In the genomic region with DNA sequence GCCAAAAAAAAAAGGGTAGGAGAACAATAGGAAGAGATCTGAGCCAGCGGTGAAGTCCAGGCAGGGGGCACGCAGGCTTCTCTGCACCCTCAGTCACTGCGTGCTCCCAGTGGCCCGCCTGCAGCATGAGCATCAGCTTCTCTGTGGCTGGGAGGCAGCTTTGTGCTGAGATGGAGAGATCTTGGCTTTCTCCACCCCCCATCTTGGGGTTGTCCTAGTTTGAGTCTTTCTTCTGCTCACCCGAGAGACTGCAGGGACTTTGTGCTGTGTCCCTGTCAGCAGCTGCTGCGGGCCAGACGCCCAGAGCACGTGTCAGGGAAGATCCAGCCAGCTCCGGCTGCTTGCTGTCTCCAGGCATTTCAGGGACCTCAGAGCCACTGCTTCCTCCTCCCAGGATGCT, we compare ENCODE assay signal across 13 cellular contexts. TPM values are rescaled to one million over a fixed set of nuclear protein-coding genes. Genes with fewer than 3 reads are reported as not detected.
DNase-seq lines count a peak whose midpoint lies in the region; ATAC-seq and TF ChIP-seq lines count a peak whose summit lies in the region.
"Had no signal": no experiment of that assay in that cellular context is flagged by ENCODE, and none has a peak within 500 bp of the region (broad histone marks: within the 10 kb centered on the region; RNA-seq: fewer than 3 reads in every experiment).

No MANE protein-coding gene starts in this region.

- H3K4me1 Mint-ChIP-seq in WTC11 (peaks cover 20% of the 10 kb centered on the region), glutamatergic neuron (ENCODE audit: low read depth, unreplicated experiment) (peaks cover 34% of the 10 kb centered on the region), T-helper 17 cell (peaks cover 15% of the 10 kb centered on the region)
- H3K4me1 Mint-ChIP-seq in effector memory CD8-positive, alpha-beta T cell (ENCODE audit: low read depth in 2 of 2) = peaks cover 15 to 33% of the 10 kb centered on the region in 2 donors

- peak overlapping the region; percentile 54; the same call in 1 of the 2 replicates for H3K27ac Mint-ChIP-seq in WTC11
- H3K27ac Mint-ChIP-seq in glutamatergic neuron (ENCODE audit: unreplicated experiment) = peak overlapping the region; percentile 99
- H3K27ac Mint-ChIP-seq in T-helper 17 cell = no peak overlapping the region
- no peak overlapping the region for H3K27ac Mint-ChIP-seq in effector memory CD8-positive, alpha-beta T cell
- H3K27ac Mint-ChIP-seq: T-cell had no signal

- H3K9me3 Mint-ChIP-seq in WTC11 (peaks cover 28% of the 10 kb centered on the region), glutamatergic neuron (ENCODE audit: unreplicated experiment) (peaks cover 16% of the 10 kb centered on the region)
- H3K9me3 Mint-ChIP-seq in effector memory CD8-positive, alpha-beta T cell = peaks cover 0 to 5% of the 10 kb centered on the region in 2 donors

- no peak for DNase-seq in WTC11 (ENCODE audit: low spot score)
- DNase-seq in glutamatergic neuron = peak; percentile 65
- DNase-seq in myocyte (ENCODE audit: low read depth) = peak; percentile 77
- DNase-seq in T-helper 17 cell = no peak
- no peak for DNase-seq in effector memory CD8-positive, alpha-beta T cell
- DNase-seq: activated CD4-positive, alpha-beta T cell treated with anti-CD3 and anti-CD28 coated beads, Interleukin-2, amount 50 U/mL, for 1 hour; activated gamma-delta T cell treated with Interleukin-2 at 50 U/mL for 16 hours; COR-L47; NCI-H2171; T-cell had no signal

- peaks cover 11% of the 10 kb centered on the region for H3K9me3 ChIP-seq in T-helper 17 cell (ENCODE audit: control insufficient read depth, low read length, poor library complexity, severe bottlenecking)

- ATAC-seq in WTC11 (peak; percentile 66), T-helper 17 cell (no peak), GM18505 (IDR thresholded peaks at IDR 0.05; ENCODE audit: unreplicated experiment) (no peak)
- ATAC-seq in effector memory CD8-positive, alpha-beta T cell (replicated peaks) = no peak
- ATAC-seq: T-cell had no signal

- no peak for TF ChIP-seq POLR2A in GM18505 (IDR thresholded peaks at IDR 0.05; ENCODE audit: borderline replicate concordance, extremely low read depth, insufficient read depth, insufficient read length)

- POLR2A ChIA-PET in WTC11 (lab: Charles Lee) = no interaction called here

- no peak overlapping the region for H3K4me3 Mint-ChIP-seq in WTC11
- peak overlapping the region; percentile 79 for H3K4me3 Mint-ChIP-seq in glutamatergic neuron (ENCODE audit: unreplicated experiment)
- H3K4me3 Mint-ChIP-seq in T-helper 17 cell = no peak overlapping the region
- H3K4me3 Mint-ChIP-seq in effector memory CD8-positive, alpha-beta T cell = no peak overlapping the region
- H3K4me3 Mint-ChIP-seq: T-cell had no signal

- peaks cover 52% of the 10 kb centered on the region for H3K36me3 Mint-ChIP-seq in WTC11
- H3K36me3 Mint-ChIP-seq in glutamatergic neuron (ENCODE audit: unreplicated experiment) = peaks cover 27% of the 10 kb centered on the region
- peaks cover 3% of the 10 kb centered on the region for H3K36me3 Mint-ChIP-seq in T-helper 17 cell (ENCODE audit: low read depth)
- H3K36me3 Mint-ChIP-seq in effector memory CD8-positive, alpha-beta T cell (ENCODE audit: insufficient read depth) = peaks cover 47% of the 10 kb centered on the region

- H3K27me3 Mint-ChIP-seq in WTC11 (ENCODE audit: low read depth) (no peaks in the 10 kb centered on the region), glutamatergic neuron (ENCODE audit: unreplicated experiment) (peaks cover 8% of the 10 kb centered on the region), T-helper 17 cell (no peaks in the 10 kb centered on the region)
- H3K27me3 Mint-ChIP-seq in effector memory CD8-positive, alpha-beta T cell = no peaks in the 10 kb centered on the region
- H3K27me3 Mint-ChIP-seq: T-cell had no signal

- H3K27ac ChIP-seq in temporal lobe (ENCODE audit: low read depth, low read length) = peak overlapping the region; percentile 92
- H3K27ac ChIP-seq: thoracic aorta had no signal

- no peak for TF ChIP-seq CTCF in WTC11 (IDR thresholded peaks at IDR 0.05)
- no peak for TF ChIP-seq CTCF in glutamatergic neuron (IDR thresholded peaks at IDR 0.05; ENCODE audit: partially characterized antibody, unreplicated experiment)

- CTCF ChIA-PET in WTC11 (lab: Charles Lee) = interaction anchor here (0.8 kb wide), 2 partner anchors 22 to 92 kb away, joined by 3 read pairs; a partner anchor contains a TSS

TF ChIP-seq in WTC11, 78 proteins besides CTCF, POLR2A, EP300 and RAD21:
- TF ChIP-seq IRF2 (CRISPR knock-in tag; IDR thresholded peaks at IDR 0.05; ENCODE audit: borderline replicate concordance, low read depth) = no peak
- TF ChIP-seq, protein P1, sequence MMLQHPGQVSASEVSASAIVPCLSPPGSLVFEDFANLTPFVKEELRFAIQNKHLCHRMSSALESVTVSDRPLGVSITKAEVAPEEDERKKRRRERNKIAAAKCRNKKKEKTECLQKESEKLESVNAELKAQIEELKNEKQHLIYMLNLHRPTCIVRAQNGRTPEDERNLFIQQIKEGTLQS (CRISPR knock-in tag; conservative IDR thresholded peaks at IDR 0.05) = no peak
- TF ChIP-seq ELF4 (CRISPR knock-in tag; IDR thresholded peaks at IDR 0.05; ENCODE audit: low read depth) = no peak
- TF ChIP-seq, protein P2, sequence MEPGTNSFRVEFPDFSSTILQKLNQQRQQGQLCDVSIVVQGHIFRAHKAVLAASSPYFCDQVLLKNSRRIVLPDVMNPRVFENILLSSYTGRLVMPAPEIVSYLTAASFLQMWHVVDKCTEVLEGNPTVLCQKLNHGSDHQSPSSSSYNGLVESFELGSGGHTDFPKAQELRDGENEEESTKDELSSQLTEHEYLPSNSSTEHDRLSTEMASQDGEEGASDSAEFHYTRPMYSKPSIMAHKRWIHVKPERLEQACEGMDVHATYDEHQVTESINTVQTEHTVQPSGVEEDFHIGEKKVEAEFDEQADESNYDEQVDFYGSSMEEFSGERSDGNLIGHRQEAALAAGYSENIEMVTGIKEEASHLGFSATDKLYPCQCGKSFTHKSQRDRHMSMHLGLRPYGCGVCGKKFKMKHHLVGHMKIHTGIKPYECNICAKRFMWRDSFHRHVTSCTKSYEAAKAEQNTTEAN (CRISPR knock-in tag; IDR thresholded peaks at IDR 0.05) = no peak
- no peak for TF ChIP-seq NFATC4 (CRISPR knock-in tag; IDR thresholded peaks at IDR 0.05)
- TF ChIP-seq, protein P3, sequence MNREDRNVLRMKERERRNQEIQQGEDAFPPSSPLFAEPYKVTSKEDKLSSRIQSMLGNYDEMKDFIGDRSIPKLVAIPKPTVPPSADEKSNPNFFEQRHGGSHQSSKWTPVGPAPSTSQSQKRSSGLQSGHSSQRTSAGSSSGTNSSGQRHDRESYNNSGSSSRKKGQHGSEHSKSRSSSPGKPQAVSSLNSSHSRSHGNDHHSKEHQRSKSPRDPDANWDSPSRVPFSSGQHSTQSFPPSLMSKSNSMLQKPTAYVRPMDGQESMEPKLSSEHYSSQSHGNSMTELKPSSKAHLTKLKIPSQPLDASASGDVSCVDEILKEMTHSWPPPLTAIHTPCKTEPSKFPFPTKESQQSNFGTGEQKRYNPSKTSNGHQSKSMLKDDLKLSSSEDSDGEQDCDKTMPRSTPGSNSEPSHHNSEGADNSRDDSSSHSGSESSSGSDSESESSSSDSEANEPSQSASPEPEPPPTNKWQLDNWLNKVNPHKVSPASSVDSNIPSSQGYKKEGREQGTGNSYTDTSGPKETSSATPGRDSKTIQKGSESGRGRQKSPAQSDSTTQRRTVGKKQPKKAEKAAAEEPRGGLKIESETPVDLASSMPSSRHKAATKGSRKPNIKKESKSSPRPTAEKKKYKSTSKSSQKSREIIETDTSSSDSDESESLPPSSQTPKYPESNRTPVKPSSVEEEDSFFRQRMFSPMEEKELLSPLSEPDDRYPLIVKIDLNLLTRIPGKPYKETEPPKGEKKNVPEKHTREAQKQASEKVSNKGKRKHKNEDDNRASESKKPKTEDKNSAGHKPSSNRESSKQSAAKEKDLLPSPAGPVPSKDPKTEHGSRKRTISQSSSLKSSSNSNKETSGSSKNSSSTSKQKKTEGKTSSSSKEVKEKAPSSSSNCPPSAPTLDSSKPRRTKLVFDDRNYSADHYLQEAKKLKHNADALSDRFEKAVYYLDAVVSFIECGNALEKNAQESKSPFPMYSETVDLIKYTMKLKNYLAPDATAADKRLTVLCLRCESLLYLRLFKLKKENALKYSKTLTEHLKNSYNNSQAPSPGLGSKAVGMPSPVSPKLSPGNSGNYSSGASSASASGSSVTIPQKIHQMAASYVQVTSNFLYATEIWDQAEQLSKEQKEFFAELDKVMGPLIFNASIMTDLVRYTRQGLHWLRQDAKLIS (CRISPR knock-in tag; IDR thresholded peaks at IDR 0.05; ENCODE audit: borderline replicate concordance) = no peak

RNA-seq across cellular contexts. Expression of a gene that starts 20.3 kb away (rescaled TPM):
- 72.3 to 74.5 TPM (median 72.8 TPM) in 3 replicates for total RNA-seq in WTC11 (2021)
- total RNA-seq in glutamatergic neuron (ENCODE audit: unreplicated experiment) = 130 TPM
- 49.8 and 62.6 TPM in 2 replicates for total RNA-seq in myocyte
- polyA plus RNA-seq in myocyte (2012) = 75.7 TPM
- 46.5 TPM for total RNA-seq in temporal lobe
- total RNA-seq in T-helper 17 cell = 10 to 100 TPM; 66.5 to 80.4 TPM

RNA-seq across cellular contexts. Expression of a gene that starts 22.2 kb away (rescaled TPM):
- total RNA-seq in WTC11 (2021) (22.8 to 25.0 TPM (median 23.0 TPM) in 3 replicates), glutamatergic neuron (ENCODE audit: unreplicated experiment) (43.8 TPM), myocyte (52.9 and 57.8 TPM in 2 replicates), temporal lobe (31.2 TPM), T-helper 17 cell (10 to 100 TPM; 25.1 to 28.5 TPM)
- 29.2 TPM for polyA plus RNA-seq in myocyte (2012)

Comparison
In these comparisons a context has a peak if more than half of its experiments do, and no peak if none do; other contexts are left out.
1. DNase-seq: peak in glutamatergic neuron (single experiment) and myocyte (single experiment); none in WTC11 (single experiment), T-helper 17 cell (0 of 3) and effector memory CD8-positive, alpha-beta T cell (0 of 3).
2. H3K27ac Mint-ChIP-seq: peak in WTC11 (single experiment) and glutamatergic neuron (single experiment); none in T-helper 17 cell (single experiment) and effector memory CD8-positive, alpha-beta T cell (0 of 2).